Comparison of ENCODE assay signal across 3 cellular contexts in the genomic region with DNA sequence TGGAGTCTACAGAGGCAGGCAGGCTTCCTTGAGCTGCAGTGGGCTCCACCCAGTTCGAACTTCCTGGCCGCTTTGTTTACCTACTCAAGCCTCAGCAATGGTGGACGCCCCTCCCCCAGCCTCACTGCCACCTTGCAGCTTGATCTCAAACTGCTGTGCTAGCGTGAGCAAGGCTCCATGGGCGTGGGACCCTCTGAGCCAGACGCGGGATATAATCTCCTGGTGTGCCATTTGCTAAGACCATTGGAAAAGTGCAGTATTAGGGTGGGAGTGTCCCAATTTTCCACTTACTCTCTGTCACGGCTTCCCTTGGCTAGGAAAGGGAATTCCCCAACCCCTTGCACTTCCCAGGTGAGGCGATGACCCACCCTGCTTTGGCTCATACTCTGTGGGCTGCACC. TPM values are rescaled to one million over a fixed set of nuclear protein-coding genes. Genes with fewer than 3 reads are reported as not detected.
"Had no signal": no experiment of that assay in that cellular context is flagged by ENCODE, and none has a peak within 500 bp of the region (broad histone marks: within the 10 kb centered on the region; RNA-seq: fewer than 3 reads in every experiment).

No MANE protein-coding gene starts in this region.

RNA-seq across cellular contexts. Expression of a gene that starts 24.6 kb away (rescaled TPM):
- total RNA-seq: bronchial epithelial cell, cardiac muscle cell, chondrocyte had no signal
- polyA plus RNA-seq: cardiac muscle cell had no signal
